In genomic region chr15:86010398-86010797, GRCh38 we compare ENCODE assay signal across 2 cellular contexts.
TF ChIP-seq lines count a peak whose summit lies in the region.

No MANE protein-coding gene starts in this region.

TF ChIP-seq in H1, 55 proteins besides CTCF, POLR2A, EP300 and RAD21:
- TF ChIP-seq KDM1A (IDR thresholded peaks at IDR 0.05; ENCODE audit: borderline replicate concordance, low read length) = no peak
- TF ChIP-seq CBX8 (IDR thresholded peaks at IDR 0.05; ENCODE audit: borderline replicate concordance, low read depth, low read length) = no peak
- TF ChIP-seq SIN3A (conservative IDR thresholded peaks at IDR 0.05 in 1 of 2, IDR thresholded peaks at IDR 0.05 in 1 of 2; ENCODE audit: low read depth in 1 of 2, low read length in 2 of 2) = no peak
- no peak for TF ChIP-seq CREB1 (IDR thresholded peaks at IDR 0.05)
- TF ChIP-seq TAF7 (optimal IDR thresholded peaks at IDR 0.05; ENCODE audit: borderline replicate concordance, low read depth, low read length) = no peak
- no peak for TF ChIP-seq YY1 (IDR thresholded peaks at IDR 0.05; ENCODE audit: low read depth, low read length)
- no peak for TF ChIP-seq KDM5A (IDR thresholded peaks at IDR 0.05; ENCODE audit: low read length)
- no peak for TF ChIP-seq EZH2 (IDR thresholded peaks at IDR 0.05; ENCODE audit: low read depth, low read length, severe bottlenecking)

TF ChIP-seq in liver, 16 proteins besides CTCF, POLR2A, EP300 and RAD21:
- TF ChIP-seq TAF1 (conservative IDR thresholded peaks at IDR 0.05) (no peak), HNF4A (conservative IDR thresholded peaks at IDR 0.05) (peak; percentile 75 to 86), RXRA (IDR thresholded peaks at IDR 0.05) (peak; percentile 83 to 93), YY1 (IDR thresholded peaks at IDR 0.05) (peak; percentile 37)
